In the genomic region with DNA sequence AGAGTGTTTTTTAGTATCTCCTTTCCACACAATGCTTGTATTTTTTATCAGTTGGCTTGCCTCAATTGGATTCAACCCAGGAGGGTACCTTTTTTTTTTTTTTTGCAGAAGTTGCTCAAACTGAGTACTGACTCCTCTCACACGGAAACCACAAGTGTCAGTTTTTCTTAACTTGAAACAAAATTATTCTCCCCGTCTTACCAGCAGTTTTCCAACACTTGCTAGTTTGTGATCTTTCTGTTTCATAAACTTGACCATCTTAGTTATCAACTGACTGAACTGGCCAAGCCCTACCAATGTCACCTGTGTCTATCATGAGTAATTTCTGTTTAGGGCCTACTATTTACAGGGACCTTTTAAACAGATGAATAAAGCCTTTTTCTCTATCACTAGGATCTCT, we compare ENCODE assay signal across 11 cellular contexts. TPM values are rescaled to one million over a fixed set of nuclear protein-coding genes. Genes with fewer than 3 reads are reported as not detected.
DNase-seq lines count a peak whose midpoint lies in the region; ATAC-seq and TF ChIP-seq lines count a peak whose summit lies in the region.
"Had no signal": no experiment of that assay in that cellular context is flagged by ENCODE, and none has a peak within 500 bp of the region (broad histone marks: within the 10 kb centered on the region; RNA-seq: fewer than 3 reads in every experiment).

No MANE protein-coding gene starts in this region.

- TF ChIP-seq CTCF in NB4 (IDR thresholded peaks at IDR 0.05; ENCODE audit: low read depth, low read length) = no peak
- no peak for TF ChIP-seq CTCF in spleen (IDR thresholded peaks at IDR 0.05 in 8 of 11, conservative IDR thresholded peaks at IDR 0.05 in 3 of 11)

- H3K27ac Mint-ChIP-seq in activated T-cell treated with anti-CD3 and anti-CD28 coated beads, Interleukin-2, amount 50 U/mL, for 24 hours = no peak overlapping the region

- no peaks in the 10 kb centered on the region for H3K9me3 Mint-ChIP-seq in activated T-cell treated with anti-CD3 and anti-CD28 coated beads, Interleukin-2, amount 50 U/mL, for 4 hours
- H3K9me3 Mint-ChIP-seq in activated T-cell treated with anti-CD3 and anti-CD28 coated beads, Interleukin-2, amount 50 U/mL, for 24 hours = no peaks in the 10 kb centered on the region

- no peaks in the 10 kb centered on the region for H3K36me3 Mint-ChIP-seq in activated T-cell treated with anti-CD3 and anti-CD28 coated beads, Interleukin-2, amount 50 U/mL, for 4 hours (ENCODE audit: insufficient read depth)
- H3K36me3 Mint-ChIP-seq in activated T-cell treated with anti-CD3 and anti-CD28 coated beads, Interleukin-2, amount 50 U/mL, for 24 hours (ENCODE audit: low read depth) = no peaks in the 10 kb centered on the region

- no peak for DNase-seq in activated T-cell treated with anti-CD3 and anti-CD28 coated beads, Interleukin-2, amount 50 U/mL, for 4 hours
- no peak for DNase-seq in activated T-cell treated with anti-CD3 and anti-CD28 coated beads, Interleukin-2, amount 50 U/mL, for 24 hours
- DNase-seq in NB4 (ENCODE audit: low read depth) (peak; percentile 93), substantia nigra (lab: John Stamatoyannopoulos, UW) (no peak), spleen (no peak), kidney tubule cell (ENCODE audit: low spot score) (no peak)
- DNase-seq: left ventricle myocardium inferior had no signal

- TF ChIP-seq POLR2A in NB4 (IDR thresholded peaks at IDR 0.05; ENCODE audit: extremely low read depth, insufficient read length) = no peak
- TF ChIP-seq POLR2A in spleen (IDR thresholded peaks at IDR 0.05) = no peak

- peaks cover 16% of the 10 kb centered on the region for H3K4me1 ChIP-seq in thymus (ENCODE audit: control insufficient read depth, insufficient read depth, low read length)
- H3K4me1 ChIP-seq in spleen = peaks cover 0 to 31% (median 14%) of the 10 kb centered on the region in 6 donors

- 1% methylated on average over 2 of the region's 2 CpGs for WGBS in thymus
- WGBS in spleen, 5 donors = 28 to 58% (median 32%) methylated on average over 2 of the region's 2 CpGs

- H3K4me1 Mint-ChIP-seq in activated T-cell treated with anti-CD3 and anti-CD28 coated beads, Interleukin-2, amount 50 U/mL, for 4 hours (ENCODE audit: low read depth) = peaks cover 10% of the 10 kb centered on the region
- H3K4me1 Mint-ChIP-seq in activated T-cell treated with anti-CD3 and anti-CD28 coated beads, Interleukin-2, amount 50 U/mL, for 24 hours (ENCODE audit: low read depth) = peaks cover 28% of the 10 kb centered on the region

- H3K36me3 ChIP-seq in thymus (ENCODE audit: control insufficient read depth, insufficient read depth) = no peaks in the 10 kb centered on the region
- no peaks in the 10 kb centered on the region for H3K36me3 ChIP-seq in spleen
- H3K36me3 ChIP-seq: left ventricle myocardium inferior, vagina had no signal

- H3K27ac ChIP-seq in thymus (ENCODE audit: low read depth) = peak overlapping the region; percentile 79
- no peak overlapping the region for H3K27ac ChIP-seq in substantia nigra (ENCODE audit: low read depth, low read length, poor library complexity, severe bottlenecking)
- no peak overlapping the region for H3K27ac ChIP-seq in spleen
- H3K27ac ChIP-seq: left ventricle myocardium inferior, skin epidermis, vagina had no signal

- intact Hi-C loops in spleen (cut with DNase I; ENCODE audit: low total_unique reads) = no loop called here

- H3K27me3 ChIP-seq in thymus (ENCODE audit: control insufficient read depth, insufficient read depth) (no peaks in the 10 kb centered on the region), spleen (replicated peaks in 1 of 7) (no peaks in the 10 kb centered on the region)
- H3K27me3 ChIP-seq: vagina had no signal

- H3K9me3 ChIP-seq in thymus (ENCODE audit: control insufficient read depth) (no peaks in the 10 kb centered on the region), spleen (no peaks in the 10 kb centered on the region)
- H3K9me3 ChIP-seq: left ventricle myocardium inferior, vagina had no signal

- no peak overlapping the region for H3K4me3 Mint-ChIP-seq in activated T-cell treated with anti-CD3 and anti-CD28 coated beads, Interleukin-2, amount 50 U/mL, for 4 hours
- H3K4me3 Mint-ChIP-seq in activated T-cell treated with anti-CD3 and anti-CD28 coated beads, Interleukin-2, amount 50 U/mL, for 24 hours = no peak overlapping the region

- H3K4me3 ChIP-seq in NB4 (ENCODE audit: low read depth, low read length) = peak overlapping the region; percentile 21
- H3K4me3 ChIP-seq in thymus (ENCODE audit: low read length) = no peak overlapping the region
- no peak overlapping the region for H3K4me3 ChIP-seq in spleen
- H3K4me3 ChIP-seq: left ventricle myocardium inferior, skin epidermis, vagina had no signal

- ATAC-seq in activated T-cell treated with anti-CD3 and anti-CD28 coated beads, Interleukin-2, amount 50 U/mL, for 4 hours = peak; percentile 56 to 63
- peak; percentile 83 for ATAC-seq in HG02870 (IDR thresholded peaks at IDR 0.05; ENCODE audit: unreplicated experiment)

- H3K27me3 Mint-ChIP-seq in activated T-cell treated with anti-CD3 and anti-CD28 coated beads, Interleukin-2, amount 50 U/mL, for 4 hours (ENCODE audit: low read depth) = peaks cover 6% of the 10 kb centered on the region
- H3K27me3 Mint-ChIP-seq in activated T-cell treated with anti-CD3 and anti-CD28 coated beads, Interleukin-2, amount 50 U/mL, for 24 hours = peaks cover 12% of the 10 kb centered on the region

RNA-seq across cellular contexts. Expression of a gene that starts 34.1 kb away (rescaled TPM):
- total RNA-seq in activated T-cell treated with anti-CD3 and anti-CD28 coated beads, Interleukin-2, amount 50 U/mL, for 4 hours = 10 to 100 TPM; 18.2 to 26.7 (median 21.0) TPM
- polyA plus RNA-seq in thymus = 8.8 TPM
- 100 to 1,000 TPM in 1 of 7 donors, 10 to 100 TPM in 6; 52.4 to 105 (median 73.3) TPM for total RNA-seq in spleen
- 1 to 10 TPM; 3.2 to 4.0 (median 3.2) TPM for polyA plus RNA-seq in spleen
